Comparison of ENCODE assay signal across 8 cellular contexts in the genomic region with DNA sequence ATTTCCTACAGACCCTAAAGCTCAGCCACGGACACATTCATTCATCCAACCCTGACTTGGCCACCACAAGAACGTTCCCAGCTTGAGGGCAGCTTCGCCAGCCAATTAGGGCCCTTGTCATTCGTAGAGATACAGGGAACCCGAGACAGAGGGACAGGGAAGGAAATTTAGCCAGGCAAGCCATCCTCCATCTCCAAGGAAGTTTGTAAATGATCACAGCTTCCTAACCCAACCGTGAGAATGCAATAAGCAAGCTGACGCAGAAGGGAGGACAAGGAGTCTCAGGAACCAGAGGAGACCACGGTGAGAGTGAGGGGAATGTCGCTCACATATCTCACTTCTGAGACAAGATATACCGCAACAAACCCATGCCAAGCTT. TPM values are rescaled to one million over a fixed set of nuclear protein-coding genes. Genes with fewer than 3 reads are reported as not detected.
A peak's percentile ranks its signal among the peaks of the same experiment; 100 is the strongest.
DNase-seq lines count a peak whose midpoint lies in the region; ATAC-seq and TF ChIP-seq lines count a peak whose summit lies in the region.

No MANE protein-coding gene starts in this region.

- H2AK9ac ChIP-seq in IMR-90 (replicated peaks; ENCODE audit: low read depth, low read length, poor library complexity), result peak overlapping the region; percentile 97

- H3K4me3 Mint-ChIP-seq in naive thymus-derived CD4-positive, alpha-beta T cell, result peak overlapping the region; percentile 82 to 95 (median 88)

- DNase-seq in BE2C (no peak), IMR-90 (no peak), SK-N-DZ (ENCODE audit: low spot score) (no peak), DMS53 (lab: John Stamatoyannopoulos, UW) (no peak), NCI-H2227 (lab: John Stamatoyannopoulos, UW; ENCODE audit: unreplicated experiment) (no peak)
- DNase-seq in naive thymus-derived CD4-positive, alpha-beta T cell, result peak in 2 of 9 donors; percentile 3 to 7

- CTCF ChIA-PET in IMR-90 (lab: Yijun Ruan, JAX), result interaction anchor here (0.6 to 3.1 kb wide), 6 partner anchors 15 to 47 kb away, joined by 3 to 12 read pairs (median 4); no protein-coding TSS in a partner anchor
- CTCF ChIA-PET in naive thymus-derived CD4-positive, alpha-beta T cell (lab: Charles Lee), result interaction anchor here (0.6 to 2.8 kb wide), 4 partner anchors 14 to 291 kb away, joined by 3 to 7 read pairs (median 4); a partner anchor contains a TSS

- H3K18ac ChIP-seq in IMR-90 (ENCODE audit: low read depth, low read length), result peak overlapping the region; percentile 49

- peak overlapping the region; percentile 97 for H3K4ac ChIP-seq in IMR-90 (ENCODE audit: low read depth, low read length)

- peak overlapping the region; percentile 97 for H3K14ac ChIP-seq in IMR-90 (replicated peaks; ENCODE audit: low read depth, low read length)

- peak overlapping the region; percentile 49 for H3K4me3 ChIP-seq in BE2C (ENCODE audit: low read depth, low read length)
- peak overlapping the region; percentile 88 for H3K4me3 ChIP-seq in IMR-90 (ENCODE audit: insufficient read depth, low read depth, low read length)
- H3K4me3 ChIP-seq in naive thymus-derived CD4-positive, alpha-beta T cell (ENCODE audit: low read length), result peak overlapping the region; percentile 7

- peak overlapping the region; percentile 60 to 95 for H4K8ac ChIP-seq in IMR-90 (ENCODE audit: low read depth in 2 of 2, low read length in 2 of 2)

- peak overlapping the region; percentile 86 for H3K9ac ChIP-seq in IMR-90 (ENCODE audit: low read depth, low read length)

- H3K27ac ChIP-seq in IMR-90 (ENCODE audit: insufficient read depth, low read length) (peak overlapping the region; percentile 82), cingulate gyrus (ENCODE audit: low read depth, low read length) (peak overlapping the region; percentile 25)
- peak overlapping the region; percentile 57 for H3K27ac ChIP-seq in naive thymus-derived CD4-positive, alpha-beta T cell (ENCODE audit: low read depth, low read length)

- H3K4me2 ChIP-seq in IMR-90 (ENCODE audit: low read depth, low read length), result peak overlapping the region; percentile 99

- dilution Hi-C loops in IMR-90 (cut with HindIII; ENCODE audit: low sequenced_read_pairs, unreplicated experiment), result no loop called here

- H3K36me3 ChIP-seq in BE2C (no peaks in the 10 kb centered on the region), IMR-90 (ENCODE audit: control insufficient read depth, insufficient read depth, low read length) (peaks cover 3% of the 10 kb centered on the region; the same call in 1 of the 2 replicates)
- H3K36me3 ChIP-seq in naive thymus-derived CD4-positive, alpha-beta T cell (ENCODE audit: control insufficient read depth in 2 of 3, insufficient read depth in 3 of 3, low read length in 3 of 3), result peaks cover 0 to 4% (median 0%) of the 10 kb centered on the region in 3 experiments

- BruUV-seq in IMR-90 (replicated peaks; lab: Mats Ljungman, UMichigan), result no TSS peak

- TF ChIP-seq CTCF in BE2C (IDR thresholded peaks at IDR 0.05; ENCODE audit: low read depth, low read length) (no peak), IMR-90 (conservative IDR thresholded peaks at IDR 0.05; ENCODE audit: low read depth, low read length) (no peak)

- peaks cover 24% of the 10 kb centered on the region for H3K9me1 ChIP-seq in IMR-90 (ENCODE audit: insufficient read depth, low read length)

- peaks cover 0 to 12% (median 0%) of the 10 kb centered on the region in 5 donors for H3K27me3 Mint-ChIP-seq in naive thymus-derived CD4-positive, alpha-beta T cell

- intact Hi-C loops in IMR-90 (cut with micrococcal nuclease), result loop anchor here (1.0 kb wide), 1 partner anchor 63 kb away; no protein-coding TSS in a partner anchor
- intact Hi-C loops in naive thymus-derived CD4-positive, alpha-beta T cell (cut with micrococcal nuclease), result loop anchor here (2.0 to 5.0 kb wide), 4 partner anchors 41 to 1217 kb away; a partner anchor contains a TSS

- H2BK120ac ChIP-seq in IMR-90 (ENCODE audit: low read depth, low read length), result peak overlapping the region; percentile 93

- WGBS in IMR-90 (ENCODE audit: extremely low coverage in 2 of 2, insufficient read length in 1 of 2), 2 experiments, result no CpG with 5 or more reads among the region's 10 CpGs

- no peak for ATAC-seq in IMR-90 (ENCODE audit: low read depth)
- no peak for ATAC-seq in naive thymus-derived CD4-positive, alpha-beta T cell
- ATAC-seq in GM19397 (IDR thresholded peaks at IDR 0.05; ENCODE audit: unreplicated experiment), result no peak

- H4K91ac ChIP-seq in IMR-90 (ENCODE audit: insufficient read depth, low read depth, low read length), result peak overlapping the region; percentile 99

- in situ Hi-C loops in IMR-90 (cut with MboI; ENCODE audit: low sequenced_read_pairs), result loop anchor here (5.0 kb wide), 1 partner anchor 77 kb away; no protein-coding TSS in a partner anchor

- H3K27ac Mint-ChIP-seq in naive thymus-derived CD4-positive, alpha-beta T cell, result peak overlapping the region; percentile 45 to 93 (median 89)

- H2BK15ac ChIP-seq in IMR-90 (ENCODE audit: low read depth, low read length), result peak overlapping the region; percentile 74

- H3K9me3 ChIP-seq in BE2C (no peaks in the 10 kb centered on the region), IMR-90 (ENCODE audit: control insufficient read depth, insufficient read depth, low read length) (no peaks in the 10 kb centered on the region)
- no peaks in the 10 kb centered on the region for H3K9me3 ChIP-seq in naive thymus-derived CD4-positive, alpha-beta T cell (ENCODE audit: control insufficient read depth in 2 of 3, low read length in 3 of 3)

- no peaks in the 10 kb centered on the region for H3K9me3 Mint-ChIP-seq in naive thymus-derived CD4-positive, alpha-beta T cell

- H2BK5ac ChIP-seq in IMR-90 (ENCODE audit: low read depth, low read length, poor library complexity, severe bottlenecking), result peak overlapping the region; percentile 91

- no peaks in the 10 kb centered on the region for H3K27me3 ChIP-seq in BE2C
- no peaks in the 10 kb centered on the region for H3K27me3 ChIP-seq in IMR-90 (ENCODE audit: control insufficient read depth, insufficient read depth, low read length)
- H3K27me3 ChIP-seq in naive thymus-derived CD4-positive, alpha-beta T cell (ENCODE audit: control insufficient read depth in 2 of 2, insufficient read depth in 2 of 2, low read length in 2 of 2), result no peaks in the 10 kb centered on the region

- peak overlapping the region; percentile 90 for H2AK5ac ChIP-seq in IMR-90 (ENCODE audit: low read depth, low read length)

- POLR2A ChIA-PET in IMR-90 (lab: Charles Lee; ENCODE audit: unreplicated experiment), result interaction anchor here (0.5 to 1.3 kb wide), 7 partner anchors 12 to 156 kb away, joined by 3 to 6 read pairs (median 3); no protein-coding TSS in a partner anchor
- POLR2A ChIA-PET in naive thymus-derived CD4-positive, alpha-beta T cell (lab: Charles Lee), result interaction anchor here (0.8 to 1.4 kb wide), 5 partner anchors 23 to 419 kb away, joined by 3 to 6 read pairs (median 4); a partner anchor contains a TSS

- peak overlapping the region; percentile 9 for H2AFZ ChIP-seq in IMR-90 (replicated peaks; ENCODE audit: low read length, poor library complexity)

- no peak for TF ChIP-seq POLR2A in IMR-90 (IDR thresholded peaks at IDR 0.05; ENCODE audit: low read depth, low read length)

- peak overlapping the region; percentile 93 for H3K56ac ChIP-seq in IMR-90 (ENCODE audit: extremely low read depth, insufficient read depth, low read length)

- peak overlapping the region; percentile 44 for H2BK20ac ChIP-seq in IMR-90 (ENCODE audit: low read depth, low read length)

- peaks cover 0 to 54% of the 10 kb centered on the region in 2 experiments; a peak in 3 of 4 replicates for H3K79me1 ChIP-seq in IMR-90 (ENCODE audit: low read depth in 1 of 2, low read length in 2 of 2)

- H3K4me1 Mint-ChIP-seq in naive thymus-derived CD4-positive, alpha-beta T cell, result peaks cover 43 to 78% (median 65%) of the 10 kb centered on the region in 7 donors

- TF ChIP-seq RAD21 in IMR-90 (IDR thresholded peaks at IDR 0.05; ENCODE audit: low read length), result no peak

- peaks cover 21% of the 10 kb centered on the region for H3K4me1 ChIP-seq in BE2C
- H3K4me1 ChIP-seq in IMR-90 (ENCODE audit: control insufficient read depth, insufficient read depth, low read length), result peaks cover 23% of the 10 kb centered on the region
- H3K4me1 ChIP-seq in naive thymus-derived CD4-positive, alpha-beta T cell (ENCODE audit: control insufficient read depth in 2 of 2, insufficient read depth in 2 of 2, low read length in 2 of 2), result peaks cover 27 to 34% of the 10 kb centered on the region in 2 donors

- peaks cover 0 to 4% (median under 1%) of the 10 kb centered on the region in 5 donors for H3K36me3 Mint-ChIP-seq in naive thymus-derived CD4-positive, alpha-beta T cell

- peak overlapping the region; percentile 99 for H3K23ac ChIP-seq in IMR-90 (ENCODE audit: low read depth, low read length)

- H4K20me1 ChIP-seq in IMR-90 (ENCODE audit: insufficient read depth, low read length), result peaks cover 44% of the 10 kb centered on the region

- peak overlapping the region; percentile 27 for H4K5ac ChIP-seq in IMR-90 (ENCODE audit: low read depth, low read length)

TF ChIP-seq in IMR-90, 13 proteins besides CTCF, POLR2A, EP300 and RAD21:
- TF ChIP-seq, protein P1, sequence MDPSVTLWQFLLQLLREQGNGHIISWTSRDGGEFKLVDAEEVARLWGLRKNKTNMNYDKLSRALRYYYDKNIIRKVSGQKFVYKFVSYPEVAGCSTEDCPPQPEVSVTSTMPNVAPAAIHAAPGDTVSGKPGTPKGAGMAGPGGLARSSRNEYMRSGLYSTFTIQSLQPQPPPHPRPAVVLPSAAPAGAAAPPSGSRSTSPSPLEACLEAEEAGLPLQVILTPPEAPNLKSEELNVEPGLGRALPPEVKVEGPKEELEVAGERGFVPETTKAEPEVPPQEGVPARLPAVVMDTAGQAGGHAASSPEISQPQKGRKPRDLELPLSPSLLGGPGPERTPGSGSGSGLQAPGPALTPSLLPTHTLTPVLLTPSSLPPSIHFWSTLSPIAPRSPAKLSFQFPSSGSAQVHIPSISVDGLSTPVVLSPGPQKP (IDR thresholded peaks at IDR 0.05; ENCODE audit: borderline replicate concordance, low read depth, low read length), result no peak
- no peak for TF ChIP-seq RCOR1 (IDR thresholded peaks at IDR 0.05; ENCODE audit: insufficient replicate concordance, low read length)

RNA-seq across cellular contexts. Expression of a gene that starts 1.4 kb away (rescaled TPM):
- polyA plus RNA-seq in BE2C (2012; ENCODE audit: insufficient read depth, insufficient read length, low read depth), result 5.0 TPM
- total RNA-seq in IMR-90 (2012; rRNA removed), result 77.2 and 81.1 TPM in 2 replicates
- 94.2 and 95.7 TPM in 2 replicates for polyA plus RNA-seq in IMR-90 (2012; rRNA removed)
- 51.8 and 52.7 TPM in 2 replicates for polyA plus RNA-seq in IMR-90 (2012; cell fraction: cytosol; rRNA removed)
- polyA plus RNA-seq in IMR-90 (2012; cell fraction: nucleus; rRNA removed; ENCODE audit: low replicate concordance), result 86.8 and 207 TPM in 2 replicates
- 10 to 100 TPM in 4 of 5 experiments, 1 to 10 TPM in 1; 8.9 to 10.9 (median 10.3) TPM for total RNA-seq in naive thymus-derived CD4-positive, alpha-beta T cell
- 1 to 10 TPM; 3.2 to 4.5 TPM for polyA plus RNA-seq in naive thymus-derived CD4-positive, alpha-beta T cell
- 3.9 and 4.3 TPM in 2 replicates for polyA plus RNA-seq in SK-N-DZ (2014; cell fraction: cytosol; rRNA removed)
- polyA plus RNA-seq in SK-N-DZ (2014; cell fraction: nucleus; rRNA removed), result 4.0 and 5.7 TPM in 2 replicates

Comparison
In these comparisons a context has a peak if more than half of its experiments do, and no peak if none do; other contexts are left out.
1. H3K4me3 ChIP-seq: peak in every context shown above with its lines; median percentile 88 in IMR-90; 49 in BE2C; 7 in naive thymus-derived CD4-positive, alpha-beta T cell.
2. H3K27ac ChIP-seq: peak in every context shown above with its lines; median percentile 82 in IMR-90; 57 in naive thymus-derived CD4-positive, alpha-beta T cell; 25 in cingulate gyrus.